ENCODE assay signal across 21 cellular contexts in the genomic region with DNA sequence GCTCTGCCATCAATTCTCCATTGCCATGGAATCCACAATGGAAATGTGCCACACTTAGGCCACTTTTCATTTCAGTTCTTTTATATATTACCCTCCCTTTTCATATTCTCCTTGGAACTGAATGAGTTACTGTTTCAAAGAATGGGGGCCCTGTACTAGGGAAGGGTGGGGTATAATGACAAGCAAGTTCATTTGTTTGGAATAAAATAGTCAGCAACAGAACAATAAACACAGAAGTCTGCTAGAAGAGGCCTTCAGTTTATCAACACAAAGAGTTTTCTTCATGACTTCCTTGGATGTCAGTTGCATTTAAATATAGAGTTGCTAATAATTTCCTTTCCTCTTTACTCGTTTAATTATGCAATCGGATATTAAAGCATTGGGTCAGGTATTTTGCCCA.
DNase-seq lines count a peak whose midpoint lies in the region; ATAC-seq and TF ChIP-seq lines count a peak whose summit lies in the region.
"Had no signal": no experiment of that assay in that cellular context is flagged by ENCODE, and none has a peak within 500 bp of the region (broad histone marks: within the 10 kb centered on the region; RNA-seq: fewer than 3 reads in every experiment).

No MANE protein-coding gene starts in this region.

- no peaks in the 10 kb centered on the region for H3K4me1 ChIP-seq in tibial nerve

- no peaks in the 10 kb centered on the region for H3K36me3 ChIP-seq in tibial nerve
- H3K36me3 ChIP-seq: BLaER1 treated with 17β-estradiol and CSF1 and Interleukin-3, amounts not matched to agents 10 nM and 100 nM had no signal

- no peak for ATAC-seq in HG03175 (IDR thresholded peaks at IDR 0.05; ENCODE audit: unreplicated experiment)
- ATAC-seq: CD8-positive, alpha-beta T cell; GM12878; HCT116 had no signal

- 19 to 39% methylated on average over 2 of the region's 2 CpGs for WGBS in tibial nerve, 2 donors

- no peak for TF ChIP-seq CTCF in tibial nerve (IDR thresholded peaks at IDR 0.05)

- no peaks in the 10 kb centered on the region for H3K27me3 ChIP-seq in tibial nerve

- peak in 1 of 2 donors; percentile 45 for TF ChIP-seq EP300 in tibial nerve (IDR thresholded peaks at IDR 0.05)

- no peaks in the 10 kb centered on the region for H3K9me3 ChIP-seq in tibial nerve
- H3K9me3 ChIP-seq: BLaER1 treated with 17β-estradiol and CSF1 and Interleukin-3, amounts not matched to agents 10 nM and 100 nM had no signal

- H3K27ac ChIP-seq in tibial nerve, result peak overlapping the region in 3 of 4 donors; percentile 19 to 71 (median 65)
- H3K27ac ChIP-seq: HL-60 had no signal

- no peak for TF ChIP-seq POLR2A in tibial nerve (IDR thresholded peaks at IDR 0.05)

- DNase-seq in COLO829 (ENCODE audit: low spot score), result peak; percentile 31
- peak; percentile 77 for DNase-seq in foreskin melanocyte
- peak; percentile 72 for DNase-seq in pons (ENCODE audit: low spot score)
- DNase-seq in tibial nerve (ENCODE audit: low spot score in 2 of 2), result no peak
- DNase-seq in OCI-M2 (lab: John Stamatoyannopoulos, UW; ENCODE audit: unreplicated experiment), result no peak
- no peak for DNase-seq in islet precursor cell
- DNase-seq: 8988T; CD8-positive, alpha-beta T cell; COR-L47; DMS 273 treated with DMSO at 0.1 percent for 48 hours; DMS53; DND-41; EL; GOT3; H7; HFFc6 had no signal

- no peak overlapping the region for H3K4me3 ChIP-seq in tibial nerve
- H3K4me3 ChIP-seq: BLaER1 treated with 17β-estradiol and CSF1 and Interleukin-3, amounts not matched to agents 10 nM and 100 nM; GM12878 had no signal

Comparison
In these comparisons a context has a peak if more than half of its experiments do, and no peak if none do; other contexts are left out.
1. DNase-seq: peak in COLO829 (single experiment), foreskin melanocyte (single experiment) and pons (single experiment); none in tibial nerve (0 of 2), OCI-M2 (single experiment) and islet precursor cell (single experiment).